In the genomic region with DNA sequence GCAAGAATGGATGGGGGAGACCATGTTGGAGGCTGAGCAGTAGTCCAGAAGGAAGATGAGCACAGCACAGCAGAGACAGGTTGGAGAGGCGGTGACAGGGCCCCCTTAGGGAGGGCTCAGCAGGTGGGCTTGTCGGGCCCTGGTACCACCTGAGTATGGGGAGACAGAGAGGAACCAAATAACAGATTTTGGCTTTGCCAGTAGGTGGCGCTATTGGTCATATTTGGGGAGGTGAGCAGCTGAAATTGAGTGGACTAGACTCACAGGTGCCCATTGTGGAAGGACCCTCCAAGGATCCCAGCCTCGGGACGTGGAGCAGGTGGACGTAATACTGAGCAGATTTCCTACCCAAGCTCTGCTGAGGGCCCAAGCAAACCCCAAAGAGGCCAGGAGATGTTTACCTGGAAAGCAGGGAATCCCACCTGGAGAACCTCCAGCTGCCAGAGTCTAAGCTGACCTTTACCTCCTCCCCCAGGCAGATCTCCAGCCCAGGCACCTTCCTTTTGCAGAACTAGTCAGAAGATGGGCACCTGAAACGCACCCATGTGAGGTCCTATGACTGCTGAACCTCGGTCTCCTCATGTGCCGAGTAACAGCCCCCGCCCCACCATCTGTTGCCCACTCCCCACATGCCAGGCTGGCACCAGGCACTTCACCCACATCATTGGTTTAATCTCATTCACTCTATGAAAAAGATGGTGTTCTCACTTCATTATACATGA, we compare ENCODE assay signal across 8 cellular contexts. TPM values are rescaled to one million over a fixed set of nuclear protein-coding genes. Genes with fewer than 3 reads are reported as not detected.
DNase-seq lines count a peak whose midpoint lies in the region; ATAC-seq, FAIRE-seq and TF ChIP-seq lines count a peak whose summit lies in the region.

No MANE protein-coding gene starts in this region.

- H3K4me2 ChIP-seq in DOHH2 (ENCODE audit: low read length) (no peak overlapping the region), MM.1S (ENCODE audit: low read depth, low read length) (no peak overlapping the region), SK-N-SH (no peak overlapping the region)

- TF ChIP-seq CTCF in DOHH2 (IDR thresholded peaks at IDR 0.05; ENCODE audit: low read depth, low read length, poor library complexity, severe bottlenecking), result peak; percentile 89
- TF ChIP-seq CTCF in MM.1S (IDR thresholded peaks at IDR 0.05; ENCODE audit: low read length), result peak; percentile 83
- TF ChIP-seq CTCF in SK-N-SH (IDR thresholded peaks at IDR 0.05), result peak; percentile 83
- peak; percentile 71 to 88 (median 83) for TF ChIP-seq CTCF in heart left ventricle (IDR thresholded peaks at IDR 0.05)

- 41% methylated on average over 8 of the region's 10 CpGs for WGBS in SK-N-SH (ENCODE audit: low lambda C conversion rate)
- 45 to 53% (median 46%) methylated on average over 10 of the region's 10 CpGs for WGBS in heart left ventricle, 4 donors

- H2AFZ ChIP-seq in MM.1S (ENCODE audit: low read length) (no peak overlapping the region), SK-N-SH (ENCODE audit: low read depth) (no peak overlapping the region)

- no peak for FAIRE-seq in GM12892 (lab: Jason Lieb, UNC)

- no peaks in the 10 kb centered on the region for H3K36me3 ChIP-seq in DOHH2 (ENCODE audit: control insufficient read depth, low read length)
- H3K36me3 ChIP-seq in MM.1S (replicated peaks; ENCODE audit: insufficient read depth, low read length), result no peaks in the 10 kb centered on the region
- no peaks in the 10 kb centered on the region for H3K36me3 ChIP-seq in SK-N-SH (replicated peaks in 1 of 2; ENCODE audit: control insufficient read depth in 1 of 2, insufficient read depth in 2 of 2, low read length in 1 of 2)
- no peaks in the 10 kb centered on the region for H3K36me3 ChIP-seq in heart left ventricle

- DNase-seq in MM.1S (peak; percentile 66), SK-N-SH (peak; percentile 73), heart left ventricle (peak in 4 of 5 donors; percentile 56 to 70 (median 65)), renal cortical epithelial cell (ENCODE audit: low read depth) (peak; percentile 52), GM12892 (ENCODE audit: insufficient read length) (no peak)
- DNase-seq in activated naive CD4-positive, alpha-beta T cell treated with anti-CD3 and anti-CD28 coated beads, Interleukin-2, amount 50 U/mL, for 16 hours, result peak; percentile 60

- H3K27me3 ChIP-seq in DOHH2 (ENCODE audit: control insufficient read depth, low read length), result peaks cover 47% of the 10 kb centered on the region
- 0 out of 2 replicates have a peak, but pooled peaks cover 3% of the 10 kb centered on the region for H3K27me3 ChIP-seq in MM.1S (replicated peaks; ENCODE audit: insufficient read depth, low read length)
- no peaks in the 10 kb centered on the region for H3K27me3 ChIP-seq in SK-N-SH (ENCODE audit: insufficient read depth)
- peaks cover 0 to 7% (median 0%) of the 10 kb centered on the region in 9 donors for H3K27me3 ChIP-seq in heart left ventricle

- H3K4me3 ChIP-seq in DOHH2 (ENCODE audit: low read length), result no peak overlapping the region
- no peak overlapping the region for H3K4me3 ChIP-seq in MM.1S (ENCODE audit: low read length)
- peak overlapping the region in 1 of 2 experiments; percentile 17; a peak in 1 of 4 replicates for H3K4me3 ChIP-seq in SK-N-SH (ENCODE audit: low read depth in 2 of 2, low read length in 1 of 2)
- no peak overlapping the region for H3K4me3 ChIP-seq in heart left ventricle

- H3K4me1 ChIP-seq in DOHH2 (ENCODE audit: control insufficient read depth, low read length) (peaks cover 5% of the 10 kb centered on the region), MM.1S (ENCODE audit: low read length) (no peaks in the 10 kb centered on the region), SK-N-SH (ENCODE audit: control insufficient read depth in 1 of 2, insufficient read depth in 2 of 2, low read depth in 1 of 2, low read length in 1 of 2) (peaks cover 4 to 5% of the 10 kb centered on the region in 2 experiments; a peak in 3 of 4 replicates), heart left ventricle (peaks cover 0 to 13% (median 5%) of the 10 kb centered on the region in 12 donors)

- intact Hi-C loops in heart left ventricle (cut with DNase I), result loop anchor here (1.0 to 10.0 kb wide), 15 partner anchors 181 to 373 kb away; partner anchors contain the start of gene ANP32A (in 1 of the 10)

- TF ChIP-seq POLR2A in heart left ventricle (IDR thresholded peaks at IDR 0.05) (no peak), GM12892 (IDR thresholded peaks at IDR 0.05; ENCODE audit: low read depth, low read length) (no peak)

- H3K9me3 ChIP-seq in DOHH2 (ENCODE audit: control insufficient read depth, insufficient read depth, low read length), result no peaks in the 10 kb centered on the region
- H3K9me3 ChIP-seq in MM.1S (replicated peaks; ENCODE audit: insufficient read depth, low read length), result no peaks in the 10 kb centered on the region
- H3K9me3 ChIP-seq in SK-N-SH, result no peaks in the 10 kb centered on the region
- H3K9me3 ChIP-seq in heart left ventricle, result no peaks in the 10 kb centered on the region

- no peaks in the 10 kb centered on the region for H4K20me1 ChIP-seq in DOHH2 (ENCODE audit: control insufficient read depth, insufficient read depth, low read depth, low read length)
- no peaks in the 10 kb centered on the region for H4K20me1 ChIP-seq in MM.1S (ENCODE audit: insufficient read depth, low read length)
- no peaks in the 10 kb centered on the region for H4K20me1 ChIP-seq in SK-N-SH (ENCODE audit: insufficient read depth)

- ATAC-seq in heart left ventricle, result peak; percentile 33 to 63 (median 52)
- no peak for ATAC-seq in HG03108 (IDR thresholded peaks at IDR 0.05; ENCODE audit: unreplicated experiment)

- H3K9ac ChIP-seq in MM.1S (ENCODE audit: low read length) (no peak overlapping the region), SK-N-SH (no peak overlapping the region)

- TF ChIP-seq RAD21 in SK-N-SH (IDR thresholded peaks at IDR 0.05; ENCODE audit: low read length), result peak; percentile 82

- TF ChIP-seq EP300 in SK-N-SH (IDR thresholded peaks at IDR 0.05; ENCODE audit: borderline replicate concordance in 1 of 2, low read depth in 1 of 2, low read length in 1 of 2), result no peak

- H3K9me2 ChIP-seq in DOHH2 (replicated peaks; ENCODE audit: control insufficient read depth, low read length) (no peaks in the 10 kb centered on the region), MM.1S (replicated peaks; ENCODE audit: insufficient read depth, low read length) (no peaks in the 10 kb centered on the region), SK-N-SH (no peaks in the 10 kb centered on the region)

- POLR2A ChIA-PET in SK-N-SH (lab: Yijun Ruan, JAX), result no interaction called here

- no peaks in the 10 kb centered on the region for H3F3A ChIP-seq in DOHH2 (ENCODE audit: control insufficient read depth, insufficient read depth)
- no peaks in the 10 kb centered on the region for H3F3A ChIP-seq in MM.1S (ENCODE audit: insufficient read depth, low read length)
- peaks cover 4% of the 10 kb centered on the region for H3F3A ChIP-seq in SK-N-SH (replicated peaks; ENCODE audit: insufficient read depth)

- H3K79me2 ChIP-seq in DOHH2 (ENCODE audit: control insufficient read depth, low read length), result no peaks in the 10 kb centered on the region
- H3K79me2 ChIP-seq in MM.1S (ENCODE audit: low read length), result no peaks in the 10 kb centered on the region
- no peaks in the 10 kb centered on the region for H3K79me2 ChIP-seq in SK-N-SH (ENCODE audit: insufficient read depth)

- CTCF ChIA-PET in SK-N-SH (lab: Yijun Ruan, JAX), result interaction anchor here (0.6 to 11.6 kb wide), 69 partner anchors 10 to 501 kb away, joined by 3 to 464 read pairs (median 4); no protein-coding TSS in a partner anchor

- no peak overlapping the region for H3K27ac ChIP-seq in DOHH2 (ENCODE audit: low read depth, low read length)
- H3K27ac ChIP-seq in MM.1S (ENCODE audit: low read length), result no peak overlapping the region
- no peak overlapping the region for H3K27ac ChIP-seq in SK-N-SH (ENCODE audit: low read depth in 2 of 2, low read length in 1 of 2)
- no peak overlapping the region for H3K27ac ChIP-seq in heart left ventricle

TF ChIP-seq in SK-N-SH, 30 proteins besides CTCF, POLR2A, EP300 and RAD21 (continues in another document):
- TF ChIP-seq YY1 (IDR thresholded peaks at IDR 0.05; ENCODE audit: low read depth), result no peak
- TF ChIP-seq, protein P1, sequence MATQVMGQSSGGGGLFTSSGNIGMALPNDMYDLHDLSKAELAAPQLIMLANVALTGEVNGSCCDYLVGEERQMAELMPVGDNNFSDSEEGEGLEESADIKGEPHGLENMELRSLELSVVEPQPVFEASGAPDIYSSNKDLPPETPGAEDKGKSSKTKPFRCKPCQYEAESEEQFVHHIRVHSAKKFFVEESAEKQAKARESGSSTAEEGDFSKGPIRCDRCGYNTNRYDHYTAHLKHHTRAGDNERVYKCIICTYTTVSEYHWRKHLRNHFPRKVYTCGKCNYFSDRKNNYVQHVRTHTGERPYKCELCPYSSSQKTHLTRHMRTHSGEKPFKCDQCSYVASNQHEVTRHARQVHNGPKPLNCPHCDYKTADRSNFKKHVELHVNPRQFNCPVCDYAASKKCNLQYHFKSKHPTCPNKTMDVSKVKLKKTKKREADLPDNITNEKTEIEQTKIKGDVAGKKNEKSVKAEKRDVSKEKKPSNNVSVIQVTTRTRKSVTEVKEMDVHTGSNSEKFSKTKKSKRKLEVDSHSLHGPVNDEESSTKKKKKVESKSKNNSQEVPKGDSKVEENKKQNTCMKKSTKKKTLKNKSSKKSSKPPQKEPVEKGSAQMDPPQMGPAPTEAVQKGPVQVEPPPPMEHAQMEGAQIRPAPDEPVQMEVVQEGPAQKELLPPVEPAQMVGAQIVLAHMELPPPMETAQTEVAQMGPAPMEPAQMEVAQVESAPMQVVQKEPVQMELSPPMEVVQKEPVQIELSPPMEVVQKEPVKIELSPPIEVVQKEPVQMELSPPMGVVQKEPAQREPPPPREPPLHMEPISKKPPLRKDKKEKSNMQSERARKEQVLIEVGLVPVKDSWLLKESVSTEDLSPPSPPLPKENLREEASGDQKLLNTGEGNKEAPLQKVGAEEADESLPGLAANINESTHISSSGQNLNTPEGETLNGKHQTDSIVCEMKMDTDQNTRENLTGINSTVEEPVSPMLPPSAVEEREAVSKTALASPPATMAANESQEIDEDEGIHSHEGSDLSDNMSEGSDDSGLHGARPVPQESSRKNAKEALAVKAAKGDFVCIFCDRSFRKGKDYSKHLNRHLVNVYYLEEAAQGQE (IDR thresholded peaks at IDR 0.05; ENCODE audit: low read depth, low read length), result no peak

RNA-seq across cellular contexts. Expression of gene CORO2B, which starts 24.6 kb away (rescaled TPM):
- polyA plus RNA-seq in SK-N-SH (2012; rRNA removed), result 2.3 and 3.6 TPM in 2 replicates
- polyA plus RNA-seq in SK-N-SH (2012; cell fraction: cytosol; rRNA removed), result 1.6 and 2.5 TPM in 2 replicates
- polyA plus RNA-seq in SK-N-SH (2012; cell fraction: nucleus; rRNA removed), result 2.8 and 3.1 TPM in 2 replicates
- total RNA-seq in heart left ventricle, result 1 to 10 TPM; 3.0 to 9.1 (median 5.0) TPM
- polyA plus RNA-seq in heart left ventricle, result 1 to 10 TPM; 3.3 to 7.2 TPM
- 2.9 and 6.3 TPM in 2 replicates for total RNA-seq in renal cortical epithelial cell
- polyA plus RNA-seq in GM12892 (2012; ENCODE audit: missing spikeins), result not detected
